ENCODE assay signal across 1 cellular context in the genomic region with DNA sequence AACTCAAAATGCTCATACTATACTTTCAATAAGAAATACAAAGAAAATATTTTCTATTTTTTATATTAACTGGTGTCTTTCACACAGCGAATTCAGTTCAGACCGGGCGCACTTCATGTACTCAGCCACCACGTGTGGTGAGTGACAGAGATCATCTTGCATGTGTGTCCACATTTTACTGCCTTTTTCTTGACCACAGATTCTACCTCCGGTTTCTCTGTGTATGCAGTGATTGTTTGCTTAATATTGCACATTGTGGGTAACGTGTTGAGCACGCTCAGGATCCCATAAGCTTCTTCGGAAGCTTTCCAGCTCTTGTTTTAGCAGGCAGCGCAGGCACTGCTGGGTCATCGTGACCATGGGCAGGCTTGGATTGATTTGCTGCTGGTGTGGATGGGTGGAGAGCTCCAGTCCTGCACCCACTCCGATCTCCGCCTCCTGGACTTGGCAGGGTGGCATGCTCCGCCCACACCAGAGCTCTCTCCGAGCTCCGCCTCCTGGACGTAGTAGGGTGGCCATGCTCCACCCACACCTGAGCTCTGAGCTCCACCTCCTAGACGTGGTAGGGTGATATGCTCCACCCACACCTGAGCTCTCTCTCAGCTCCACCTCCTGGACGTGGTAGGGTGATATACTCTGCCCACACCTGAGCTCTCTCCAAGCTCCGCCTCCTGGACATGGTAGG.
TF ChIP-seq lines count a peak whose summit lies in the region.

No MANE protein-coding gene starts in this region.

TF ChIP-seq in Ishikawa, 13 proteins besides CTCF, POLR2A, EP300 and RAD21 (continued from another document):
- TF ChIP-seq USF1 (IDR thresholded peaks at IDR 0.05) (peak; percentile 10; the same call in 1 of the 2 replicates), NFIC (IDR thresholded peaks at IDR 0.05) (no peak), CEBPB (IDR thresholded peaks at IDR 0.05) (no peak), MAX (IDR thresholded peaks at IDR 0.05) (peak; percentile 94), ZBTB7A (IDR thresholded peaks at IDR 0.05; ENCODE audit: low read depth) (no peak), EGR1 (IDR thresholded peaks at IDR 0.05) (0 out of 2 replicates have a peak, but pooled peaks have one; percentile 11), TCF12 (IDR thresholded peaks at IDR 0.05; ENCODE audit: low read depth) (no peak), YY1 (IDR thresholded peaks at IDR 0.05; ENCODE audit: low read depth) (no peak), TEAD4 (IDR thresholded peaks at IDR 0.05) (no peak)
TF ChIP-seq in Ishikawa: peak in this region for 4.
